16 cellular contexts compared by ENCODE assay signal in genomic region chr20:20765696-20766095, GRCh38. TPM values are rescaled to one million over a fixed set of nuclear protein-coding genes. Genes with fewer than 3 reads are reported as not detected.
DNase-seq lines count a peak whose midpoint lies in the region; ATAC-seq and TF ChIP-seq lines count a peak whose summit lies in the region.
"Had no signal": no experiment of that assay in that cellular context is flagged by ENCODE, and none has a peak within 500 bp of the region (broad histone marks: within the 10 kb centered on the region; RNA-seq: fewer than 3 reads in every experiment).

No MANE protein-coding gene starts in this region.

- peaks cover 4% of the 10 kb centered on the region for H3K9me3 Mint-ChIP-seq in nephron

- H3K4me1 Mint-ChIP-seq in nephron: peaks cover 10% of the 10 kb centered on the region

- no peaks in the 10 kb centered on the region for H3K9me3 ChIP-seq in A673 (ENCODE audit: low read depth, low read length, poor library complexity, severe bottlenecking)
- H3K9me3 ChIP-seq in testis: no peaks in the 10 kb centered on the region

- peaks cover 18% of the 10 kb centered on the region for H3K4me1 ChIP-seq in A673 (ENCODE audit: insufficient read depth, low read length, poor library complexity, severe bottlenecking)
- H3K4me1 ChIP-seq in testis: no peaks in the 10 kb centered on the region
- H3K4me1 ChIP-seq: BLaER1 had no signal

- POLR2A ChIA-PET in A673 (lab: Charles Lee; ENCODE audit: low non-redundant PET): no interaction called here

- H3K4me3 Mint-ChIP-seq in nephron: no peak overlapping the region
- H3K4me3 Mint-ChIP-seq: CD4-positive, CD25-positive, alpha-beta regulatory T cell had no signal

- intact Hi-C loops in A673 (cut with micrococcal nuclease; ENCODE audit: unreplicated experiment) (no loop called here), testis (cut with DNase I; ENCODE audit: low total_unique reads) (no loop called here)

- peak overlapping the region; percentile 31 to 65 (median 58) for H3K27ac Mint-ChIP-seq in nephron
- H3K27ac Mint-ChIP-seq: CD4-positive, CD25-positive, alpha-beta regulatory T cell had no signal

- H3K4me3 ChIP-seq in A673 (ENCODE audit: low read depth, low read length, poor library complexity, severe bottlenecking) (no peak overlapping the region), testis (no peak overlapping the region)
- H3K4me3 ChIP-seq: BLaER1, GM23248 had no signal

- DNase-seq in A673 (ENCODE audit: low spot score) (peak; percentile 69), left kidney (ENCODE audit: low read depth, low spot score) (peak; percentile 38), GM10266 (ENCODE audit: extremely low spot score) (no peak), testis (no peak), NCI-H1092 (lab: John Stamatoyannopoulos, UW) (no peak)
- DNase-seq: AML-193; CD4-positive, CD25-positive, alpha-beta regulatory T cell; DMS53; GM23248; H7; IMR-90 had no signal

- H3K36me3 ChIP-seq in A673 (ENCODE audit: insufficient read depth, low read length, poor library complexity, severe bottlenecking): no peaks in the 10 kb centered on the region
- H3K36me3 ChIP-seq in testis (ENCODE audit: low read depth, missing control alignments): no peaks in the 10 kb centered on the region
- H3K36me3 ChIP-seq: BLaER1 had no signal

- H3K27ac ChIP-seq in A673 (ENCODE audit: low read depth, low read length, poor library complexity, severe bottlenecking) (peak overlapping the region; percentile 6), VCaP (peak overlapping the region; percentile 100), testis (no peak overlapping the region)
- H3K27ac ChIP-seq: 22Rv1, BLaER1, GM23248 had no signal

- ATAC-seq in GM21717 (IDR thresholded peaks at IDR 0.05; ENCODE audit: unreplicated experiment): no peak

- 75 to 82% methylated on average over 3 of the region's 3 CpGs for WGBS in testis, 2 donors

- TF ChIP-seq CTCF in A673 (conservative IDR thresholded peaks at IDR 0.05; ENCODE audit: low read depth, low read length) (no peak), VCaP (conservative IDR thresholded peaks at IDR 0.05) (no peak), nephron (IDR thresholded peaks at IDR 0.05; ENCODE audit: unreplicated experiment in 3 of 3) (no peak), GM10266 (IDR thresholded peaks at IDR 0.05; ENCODE audit: control insufficient read depth, insufficient read depth, low read depth, missing control alignments) (no peak), testis (IDR thresholded peaks at IDR 0.05) (no peak)

- H3K27me3 ChIP-seq in A673 (replicated peaks; ENCODE audit: insufficient read depth, low read depth, low read length, poor library complexity) (no peaks in the 10 kb centered on the region), testis (no peaks in the 10 kb centered on the region)
- H3K27me3 ChIP-seq: BLaER1 had no signal

- peaks cover 6% of the 10 kb centered on the region for H3K27me3 Mint-ChIP-seq in nephron (ENCODE audit: low read depth)

- BruUV-seq in A673 (replicated peaks; lab: Mats Ljungman, UMichigan): no TSS peak

- no peaks in the 10 kb centered on the region for H3K36me3 Mint-ChIP-seq in nephron (ENCODE audit: low read depth)
- H3K36me3 Mint-ChIP-seq: CD4-positive, CD25-positive, alpha-beta regulatory T cell had no signal

- CTCF ChIA-PET in A673 (lab: Charles Lee): interaction anchor here (0.8 kb wide), 1 partner anchor 60 kb away, joined by 3 read pairs; no protein-coding TSS in a partner anchor

- no peak for TF ChIP-seq POLR2A in testis (IDR thresholded peaks at IDR 0.05)

RNA-seq across cellular contexts. Expression of gene RALGAPA2, which starts 53.3 kb away (rescaled TPM):
- total RNA-seq in A673 (2021): 30.0 and 32.4 TPM in 2 replicates
- total RNA-seq in testis: 10 to 100 TPM; 59.2 to 61.5 TPM
- 26.9 TPM for polyA plus RNA-seq in testis (ENCODE audit: insufficient read depth, low read depth, low replicate concordance)

Comparison
In these comparisons a context has a peak if more than half of its experiments do, and no peak if none do; other contexts are left out.
1. DNase-seq: peak in A673 (single experiment) and left kidney (single experiment); none in GM10266 (single experiment), testis (single experiment) and NCI-H1092 (single experiment).
2. H3K27ac ChIP-seq: peak in A673 (single experiment) and VCaP (single experiment); none in testis (0 of 2).